Comparison of ENCODE assay signal across 8 cellular contexts in the genomic region with DNA sequence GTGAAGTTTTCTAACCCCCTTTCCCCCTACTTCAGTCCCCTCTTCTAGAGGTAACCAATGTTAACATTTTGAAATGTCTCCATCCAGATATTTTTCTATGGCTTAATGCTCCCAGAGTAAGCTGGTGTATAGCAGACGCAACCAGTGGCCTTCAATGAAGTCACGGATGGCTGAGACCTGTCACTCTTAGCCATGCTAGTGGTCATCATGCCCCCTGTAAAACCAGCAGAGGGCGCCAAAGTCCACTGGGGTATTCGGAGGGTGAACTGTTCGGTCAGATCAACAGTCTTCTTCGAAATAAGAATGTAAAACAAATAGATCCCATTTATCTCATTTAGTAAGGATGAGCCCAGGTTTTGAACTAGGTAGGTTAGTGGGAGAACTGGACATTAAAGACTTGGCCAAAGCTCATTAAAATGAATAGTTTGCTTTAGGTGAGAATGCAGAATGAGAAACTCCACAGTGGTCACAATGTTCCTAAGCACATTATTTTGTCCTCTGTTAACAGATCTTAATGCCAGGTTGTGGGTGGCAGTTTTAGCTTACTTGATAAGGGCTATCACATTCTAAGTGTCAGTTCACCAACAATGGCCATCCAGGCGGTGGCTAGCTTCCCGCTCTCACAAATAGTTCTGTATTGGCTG. TPM values are rescaled to one million over a fixed set of nuclear protein-coding genes. Genes with fewer than 3 reads are reported as not detected.
DNase-seq lines count a peak whose midpoint lies in the region; ATAC-seq lines count a peak whose summit lies in the region.
"Had no signal": no experiment of that assay in that cellular context is flagged by ENCODE, and none has a peak within 500 bp of the region (broad histone marks: within the 10 kb centered on the region; RNA-seq: fewer than 3 reads in every experiment).

No MANE protein-coding gene starts in this region.

- ATAC-seq in GM19397 (IDR thresholded peaks at IDR 0.05; ENCODE audit: unreplicated experiment), result peak; percentile 81
- peak; percentile 95 for ATAC-seq in HG03442 (IDR thresholded peaks at IDR 0.05; ENCODE audit: unreplicated experiment)
- peak; percentile 65 to 83 for ATAC-seq in activated naive CD4-positive, alpha-beta T cell treated with anti-CD3 and anti-CD28 coated beads, Interleukin-2, amount 50 U/mL, for 72 hours
- peak; percentile 63 for ATAC-seq in stimulated activated effector memory CD8-positive, alpha-beta T cell treated with anti-CD3 and anti-CD28 coated beads, Interleukin-12 subunit alpha, Interleukin-12 subunit beta, amount 100 ng/mL, for 72 hours

- H3K36me3 Mint-ChIP-seq in activated naive CD4-positive, alpha-beta T cell treated with anti-CD3 and anti-CD28 coated beads, Interleukin-2, amount 50 U/mL, for 72 hours, result no peaks in the 10 kb centered on the region
- H3K36me3 Mint-ChIP-seq in stimulated activated effector memory CD8-positive, alpha-beta T cell treated with anti-CD3 and anti-CD28 coated beads, Interleukin-12 subunit alpha, Interleukin-12 subunit beta, amount 100 ng/mL, for 72 hours, result no peaks in the 10 kb centered on the region
- H3K36me3 Mint-ChIP-seq: activated naive CD4-positive, alpha-beta T cell treated with anti-CD3 and anti-CD28 coated beads, Interleukin-2, amount 50 U/mL, for 24 hours had no signal

- H3K27ac Mint-ChIP-seq in activated naive CD4-positive, alpha-beta T cell treated with anti-CD3 and anti-CD28 coated beads, Interleukin-2, amount 50 U/mL, for 72 hours, result no peak overlapping the region
- H3K27ac Mint-ChIP-seq in stimulated activated effector memory CD8-positive, alpha-beta T cell treated with anti-CD3 and anti-CD28 coated beads, Interleukin-12 subunit alpha, Interleukin-12 subunit beta, amount 100 ng/mL, for 72 hours, result no peak overlapping the region
- H3K27ac Mint-ChIP-seq: activated naive CD4-positive, alpha-beta T cell treated with anti-CD3 and anti-CD28 coated beads, Interleukin-2, amount 50 U/mL, for 24 hours had no signal

- DNase-seq in ELF-1 (ENCODE audit: low read depth, low spot score) (peak; percentile 78), NCI-H82 treated with DMSO at 0.1 percent for 48 hours (lab: John Stamatoyannopoulos, UW; ENCODE audit: unreplicated experiment) (peak; percentile 35), iPS-NIHi7 (ENCODE audit: extremely low spot score) (peak; percentile 85)
- DNase-seq in activated naive CD4-positive, alpha-beta T cell treated with anti-CD3 and anti-CD28 coated beads, Interleukin-2, amount 50 U/mL, for 72 hours (ENCODE audit: low spot score in 2 of 2), result peak in 1 of 2 donors; percentile 69
- DNase-seq in stimulated activated effector memory CD8-positive, alpha-beta T cell treated with anti-CD3 and anti-CD28 coated beads, Interleukin-12 subunit alpha, Interleukin-12 subunit beta, amount 100 ng/mL, for 72 hours (ENCODE audit: low spot score in 2 of 2), result peak; percentile 29 to 69

- no peak overlapping the region for H3K4me3 Mint-ChIP-seq in stimulated activated effector memory CD8-positive, alpha-beta T cell treated with anti-CD3 and anti-CD28 coated beads, Interleukin-12 subunit alpha, Interleukin-12 subunit beta, amount 100 ng/mL, for 72 hours
- H3K4me3 Mint-ChIP-seq: activated naive CD4-positive, alpha-beta T cell treated with anti-CD3 and anti-CD28 coated beads, Interleukin-2, amount 50 U/mL, for 24 hours had no signal

- no peaks in the 10 kb centered on the region for H3K9me3 Mint-ChIP-seq in activated naive CD4-positive, alpha-beta T cell treated with anti-CD3 and anti-CD28 coated beads, Interleukin-2, amount 50 U/mL, for 72 hours
- H3K9me3 Mint-ChIP-seq in stimulated activated effector memory CD8-positive, alpha-beta T cell treated with anti-CD3 and anti-CD28 coated beads, Interleukin-12 subunit alpha, Interleukin-12 subunit beta, amount 100 ng/mL, for 72 hours, result no peaks in the 10 kb centered on the region
- H3K9me3 Mint-ChIP-seq: activated naive CD4-positive, alpha-beta T cell treated with anti-CD3 and anti-CD28 coated beads, Interleukin-2, amount 50 U/mL, for 24 hours had no signal

- H3K4me1 Mint-ChIP-seq in stimulated activated effector memory CD8-positive, alpha-beta T cell treated with anti-CD3 and anti-CD28 coated beads, Interleukin-12 subunit alpha, Interleukin-12 subunit beta, amount 100 ng/mL, for 72 hours, result no peaks in the 10 kb centered on the region
- H3K4me1 Mint-ChIP-seq: activated naive CD4-positive, alpha-beta T cell treated with anti-CD3 and anti-CD28 coated beads, Interleukin-2, amount 50 U/mL, for 24 hours had no signal

RNA-seq across cellular contexts. Expression of gene MMP8, which starts 8.6 kb away (rescaled TPM):
- total RNA-seq in activated naive CD4-positive, alpha-beta T cell treated with anti-CD3 and anti-CD28 coated beads, Interleukin-2, amount 50 U/mL, for 72 hours, result not detected

RNA-seq across cellular contexts. Expression of gene MMP27, which starts 27.8 kb away (rescaled TPM):
- not detected for total RNA-seq in activated naive CD4-positive, alpha-beta T cell treated with anti-CD3 and anti-CD28 coated beads, Interleukin-2, amount 50 U/mL, for 72 hours

RNA-seq across cellular contexts. Expression of gene MMP10, which starts 47.1 kb away (rescaled TPM):
- total RNA-seq in activated naive CD4-positive, alpha-beta T cell treated with anti-CD3 and anti-CD28 coated beads, Interleukin-2, amount 50 U/mL, for 72 hours, result not detected
